Comparison of ENCODE assay signal across 14 cellular contexts in the genomic region with DNA sequence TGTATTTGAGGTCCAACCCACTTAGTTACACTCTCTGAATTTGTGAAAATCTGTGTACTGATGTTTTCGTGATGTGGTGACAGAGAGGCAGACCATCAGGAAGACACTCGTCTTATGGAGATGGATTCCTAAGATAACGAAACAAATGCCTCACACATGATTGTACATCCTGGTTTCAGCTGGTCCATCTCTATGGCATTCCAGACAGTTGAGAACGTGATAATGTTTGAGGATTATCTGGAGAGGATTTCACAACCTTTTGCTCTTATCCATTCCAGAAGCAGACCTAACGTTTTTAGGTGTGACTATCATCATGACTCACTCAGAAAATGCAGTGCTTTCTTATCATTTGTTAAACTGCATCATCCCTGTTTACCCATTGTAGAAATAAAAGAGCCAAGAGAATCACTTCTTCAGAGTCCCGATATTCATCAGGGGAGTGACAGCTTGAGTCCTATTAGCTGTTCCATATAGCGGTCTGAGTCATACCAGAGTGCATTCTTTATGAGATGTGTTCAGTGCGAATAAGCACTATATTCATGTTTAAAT.
A peak's percentile ranks its signal among the peaks of the same experiment; 100 is the strongest.
DNase-seq lines count a peak whose midpoint lies in the region; ATAC-seq, FAIRE-seq and TF ChIP-seq lines count a peak whose summit lies in the region.
"Had no signal": no experiment of that assay in that cellular context is flagged by ENCODE, and none has a peak within 500 bp of the region (broad histone marks: within the 10 kb centered on the region; RNA-seq: fewer than 3 reads in every experiment).

No MANE protein-coding gene starts in this region.

- H2AFZ ChIP-seq in HepG2 (ENCODE audit: low read length) = no peak overlapping the region

- 6% methylated on average over 8 of the region's 8 CpGs for WGBS in HepG2 (ENCODE audit: low lambda C conversion rate)
- 47% methylated on average over 5 of the region's 8 CpGs for WGBS in right lobe of liver (ENCODE audit: insufficient coverage, low coverage, low lambda C conversion rate, missing lambda C conversion rate)

- no peak for TF ChIP-seq RAD21 in HepG2 (CRISPR knock-in tag; IDR thresholded peaks at IDR 0.05)

- TF ChIP-seq POLR2A in HepG2 (IDR thresholded peaks at IDR 0.05; ENCODE audit: insufficient read depth in 1 of 2, low read depth in 2 of 2, low read length in 2 of 2) (no peak), right lobe of liver (IDR thresholded peaks at IDR 0.05) (no peak)

- in situ Hi-C loops in HepG2 (cut with HindIII; ENCODE audit: extremely low pct_ligation_motif_present, low pct_unique_long_range_greater_than_20kb) = no loop called here

- no peak overlapping the region for H3K9ac ChIP-seq in HepG2 (ENCODE audit: insufficient read depth, low read depth, low read length)

- H3K4me3 ChIP-seq in HepG2 (replicated peaks in 1 of 3; ENCODE audit: insufficient read depth in 1 of 3, low read depth in 2 of 3, low read length in 3 of 3) (no peak overlapping the region), right lobe of liver (no peak overlapping the region), foreskin fibroblast (ENCODE audit: low read depth in 1 of 2, low read length in 2 of 2) (no peak overlapping the region)
- H3K4me3 ChIP-seq: heart right ventricle had no signal

- intact Hi-C loops in HepG2 (cut with micrococcal nuclease; ENCODE audit: unreplicated experiment) (no loop called here), right lobe of liver (cut with DNase I) (no loop called here)

- TF ChIP-seq EP300 in HepG2 (IDR thresholded peaks at IDR 0.05; ENCODE audit: low read depth in 2 of 2, low read length in 2 of 2) = no peak
- TF ChIP-seq EP300 in HepG2 (CRISPR knock-in tag; IDR thresholded peaks at IDR 0.05; ENCODE audit: borderline replicate concordance) = no peak

- DNase-seq in HepG2 (ENCODE audit: low spot score) (peak; percentile 5), right lobe of liver (no peak), T1000 (lab: John Stamatoyannopoulos, UW) (peak; percentile 47), foreskin fibroblast (peak; percentile 95 to 96), NCI-H82 (lab: John Stamatoyannopoulos, UW) (no peak), NCI-H510A (lab: John Stamatoyannopoulos, UW) (no peak), NCI-H1436 (lab: John Stamatoyannopoulos, UW) (no peak)
- no peak for DNase-seq in stimulated activated CD4-positive, alpha-beta T cell treated with anti-CD3 and anti-CD28 coated beads, Interleukin-15, amount 100 ng/mL, for 24 hours
- DNase-seq: activated CD4-positive, alpha-beta T cell treated with anti-CD3 and anti-CD28 coated beads, Interleukin-2, amount 50 U/mL, for 48 hours; activated naive CD4-positive, alpha-beta T cell treated with Interleukin-2 at 50 U/mL for 16 hours; heart right ventricle; NCI-H187; right cardiac atrium; T-helper 1 cell had no signal

- BruUV-seq in HepG2 (replicated peaks; lab: Mats Ljungman, UMichigan) = no TSS peak

- H3K27ac ChIP-seq in HepG2 (ENCODE audit: extremely low read length, insufficient read depth, low read length) (no peak overlapping the region), right lobe of liver (no peak overlapping the region)
- H3K27ac ChIP-seq: heart right ventricle had no signal

- no peak for FAIRE-seq in HepG2 (lab: Jason Lieb, UNC)

- TF ChIP-seq CTCF in HepG2 (CRISPR knock-in tag; IDR thresholded peaks at IDR 0.05) (no peak), right lobe of liver (IDR thresholded peaks at IDR 0.05) (no peak), foreskin fibroblast (IDR thresholded peaks at IDR 0.05; ENCODE audit: low read depth, low read length) (no peak)

- ATAC-seq in HepG2 = no peak
- no peak for ATAC-seq in right lobe of liver
- ATAC-seq: heart right ventricle, right cardiac atrium had no signal

- H4K20me1 ChIP-seq in HepG2 (ENCODE audit: insufficient read depth, low read length) = no peaks in the 10 kb centered on the region

- no peaks in the 10 kb centered on the region for H3K79me2 ChIP-seq in HepG2 (ENCODE audit: insufficient read depth, low read length)

- CTCF ChIA-PET in HepG2 (lab: Yijun Ruan, JAX; ENCODE audit: low intra/inter-chr PET ratio, low total read pairs) = no interaction called here

- H3K4me1 ChIP-seq in HepG2 (ENCODE audit: insufficient read depth, low read length) (no peaks in the 10 kb centered on the region), right lobe of liver (no peaks in the 10 kb centered on the region)
- H3K4me1 ChIP-seq: heart right ventricle had no signal

- H3K4me2 ChIP-seq in HepG2 (ENCODE audit: low read depth, low read length) = no peak overlapping the region

- H3K36me3 ChIP-seq in HepG2 (replicated peaks in 1 of 2; ENCODE audit: control insufficient read depth in 1 of 2, insufficient read depth in 2 of 2, low read length in 2 of 2) = no peaks in the 10 kb centered on the region
- no peaks in the 10 kb centered on the region for H3K36me3 ChIP-seq in right lobe of liver
- H3K36me3 ChIP-seq: heart right ventricle had no signal

- H3K27me3 ChIP-seq in HepG2 (ENCODE audit: control insufficient read depth in 1 of 2, insufficient read depth in 2 of 2, low read length in 2 of 2) (no peaks in the 10 kb centered on the region), right lobe of liver (no peaks in the 10 kb centered on the region)
- H3K27me3 ChIP-seq: heart right ventricle had no signal

- no peaks in the 10 kb centered on the region for H3K9me3 ChIP-seq in HepG2 (ENCODE audit: low read length)
- no peaks in the 10 kb centered on the region for H3K9me3 ChIP-seq in right lobe of liver
- H3K9me3 ChIP-seq: heart right ventricle had no signal

- POLR2A ChIA-PET in HepG2 (lab: Yijun Ruan, JAX) = no interaction called here

TF ChIP-seq in HepG2, 621 proteins besides CTCF, POLR2A, EP300 and RAD21 (continues in another document):
- TF ChIP-seq KAT7 (CRISPR knock-in tag; IDR thresholded peaks at IDR 0.05; ENCODE audit: borderline replicate concordance) = no peak
- TF ChIP-seq AKNA (CRISPR knock-in tag; IDR thresholded peaks at IDR 0.05; ENCODE audit: borderline replicate concordance) = no peak
- no peak for TF ChIP-seq TCF12 (IDR thresholded peaks at IDR 0.05)
- TF ChIP-seq TCF12 (CRISPR knock-in tag; IDR thresholded peaks at IDR 0.05) = no peak
- no peak for TF ChIP-seq ONECUT2 (CRISPR knock-in tag; IDR thresholded peaks at IDR 0.05)
- no peak for TF ChIP-seq BRCA1 (CRISPR knock-in tag; IDR thresholded peaks at IDR 0.05)
- no peak for TF ChIP-seq ATF7 (IDR thresholded peaks at IDR 0.05)
- TF ChIP-seq ATF7 (CRISPR knock-in tag; IDR thresholded peaks at IDR 0.05) = no peak
- no peak for TF ChIP-seq ZNF709 (CRISPR knock-in tag; IDR thresholded peaks at IDR 0.05)

Comparison
In these comparisons a context has a peak if more than half of its experiments do, and no peak if none do; other contexts are left out.
1. DNase-seq: peak in HepG2 (single experiment), T1000 (single experiment) and foreskin fibroblast (2 of 2); none in right lobe of liver (0 of 3), NCI-H82 (single experiment), NCI-H510A (single experiment), NCI-H1436 (single experiment) and stimulated activated CD4-positive, alpha-beta T cell treated with anti-CD3 and anti-CD28 coated beads, Interleukin-15, amount 100 ng/mL, for 24 hours (single experiment).